In genomic region chr1:91885716-91886506, GRCh38 we compare ENCODE assay signal across 8 cellular contexts. TPM values are rescaled to one million over a fixed set of nuclear protein-coding genes. Genes with fewer than 3 reads are reported as not detected.
DNase-seq lines count a peak whose midpoint lies in the region; ATAC-seq and TF ChIP-seq lines count a peak whose summit lies in the region.

Gene TGFBR3, minus strand, starts transcription at chr1:91886151. Its CDS starts 24,620 bp downstream, at chr1:91861531.

- peaks cover 32% of the 10 kb centered on the region for H3K4me1 Mint-ChIP-seq in activated CD4-positive, alpha-beta T cell treated with anti-CD3 and anti-CD28 coated beads, Interleukin-2, amount 10 ng/mL, durations not matched to agents 24 days and 14 days

- intact Hi-C loops in activated CD4-positive, alpha-beta T cell treated with anti-CD3 and anti-CD28 coated beads, Interleukin-2, amount 10 ng/mL, durations not matched to agents 24 days and 14 days (cut with micrococcal nuclease) = loop anchor here (1.0 to 10.0 kb wide), 4 partner anchors 9 to 381 kb away; partner anchors contain the start of gene CDC7
- intact Hi-C loops in left colon (cut with DNase I, micrococcal nuclease) = loop anchor here in 1 of 2 donors (10.0 kb wide), 1 partner anchor 191 kb away; no protein-coding TSS in a partner anchor

- H3K4me3 Mint-ChIP-seq in activated CD4-positive, alpha-beta T cell treated with anti-CD3 and anti-CD28 coated beads, Interleukin-2, amount 10 ng/mL, durations not matched to agents 24 days and 14 days = peak within 1 kb of the TSS; percentile 92

- peak within 1 kb of the TSS; percentile 59 for H3K27ac Mint-ChIP-seq in activated CD4-positive, alpha-beta T cell treated with anti-CD3 and anti-CD28 coated beads, Interleukin-2, amount 10 ng/mL, durations not matched to agents 24 days and 14 days

- H3K27ac ChIP-seq in 22Rv1 (peak within 1 kb of the TSS; percentile 61), cingulate gyrus (ENCODE audit: low read depth, low read length) (peak within 1 kb of the TSS; percentile 72)

- peak; percentile 74 for ATAC-seq in GM18505 (IDR thresholded peaks at IDR 0.05; ENCODE audit: unreplicated experiment)
- peak; percentile 62 for ATAC-seq in HG03039 (IDR thresholded peaks at IDR 0.05; ENCODE audit: unreplicated experiment)
- ATAC-seq in left colon = peak; percentile 82

- H3K27me3 Mint-ChIP-seq in activated CD4-positive, alpha-beta T cell treated with anti-CD3 and anti-CD28 coated beads, Interleukin-2, amount 10 ng/mL, durations not matched to agents 24 days and 14 days = peaks cover 27% of the 10 kb centered on the region

- peak; percentile 50 for TF ChIP-seq CTCF in 22Rv1 (IDR thresholded peaks at IDR 0.05)

- peak; percentile 52 for TF ChIP-seq POLR2A in GM18505 (IDR thresholded peaks at IDR 0.05; ENCODE audit: borderline replicate concordance, extremely low read depth, insufficient read depth, insufficient read length)

- DNase-seq in NCI-H226 = peak; percentile 86
- peak; percentile 91 for DNase-seq in activated CD4-positive, alpha-beta T cell treated with anti-CD3 and anti-CD28 coated beads, Interleukin-2, amount 10 ng/mL, durations not matched to agents 24 days and 14 days
- DNase-seq in left colon = peak; percentile 83 to 87
- DNase-seq in stimulated activated CD4-positive, alpha-beta T cell treated with anti-CD3 and anti-CD28 coated beads, Interleukin-1b, Interleukin-23, amount 100 ng/mL, for 4 hours (ENCODE audit: low read depth in 2 of 2) = peak; percentile 58 to 63

- peaks cover 3% of the 10 kb centered on the region for H3K36me3 Mint-ChIP-seq in activated CD4-positive, alpha-beta T cell treated with anti-CD3 and anti-CD28 coated beads, Interleukin-2, amount 10 ng/mL, durations not matched to agents 24 days and 14 days (ENCODE audit: low read depth)

- H3K9me3 Mint-ChIP-seq in activated CD4-positive, alpha-beta T cell treated with anti-CD3 and anti-CD28 coated beads, Interleukin-2, amount 10 ng/mL, durations not matched to agents 24 days and 14 days = no peaks in the 10 kb centered on the region

RNA-seq across cellular contexts. Expression of gene TGFBR3, which starts in this region (rescaled TPM):
- 5.3 and 7.4 TPM in 2 replicates for total RNA-seq in activated CD4-positive, alpha-beta T cell treated with anti-CD3 and anti-CD28 coated beads, Interleukin-2, amount 10 ng/mL, durations not matched to agents 24 days and 14 days
- total RNA-seq in left colon = 10 to 100 TPM; 14.4 to 27.8 TPM

Comparison
In these comparisons a context has a peak if more than half of its experiments do, and no peak if none do; other contexts are left out.
1. Peak in every context shown above with its lines: DNase-seq, ATAC-seq and H3K27ac ChIP-seq.